Comparison of ENCODE assay signal across 29 cellular contexts in genomic region chr1:91630803-91631202, GRCh38.
"Had no signal": no experiment of that assay in that cellular context is flagged by ENCODE, and none has a peak within 500 bp of the region (broad histone marks: within the 10 kb centered on the region; RNA-seq: fewer than 3 reads in every experiment).

No MANE protein-coding gene starts in this region.

- H3K27ac ChIP-seq: colonic mucosa, coronary artery, dorsolateral prefrontal cortex, epithelial cell of prostate, esophagus muscularis mucosa, esophagus squamous epithelium, foreskin keratinocyte, gastrocnemius medialis, gastroesophageal sphincter, heart left ventricle, heart right ventricle, hepatocyte had no signal

- H3K79me2 ChIP-seq: hepatocyte had no signal

- H3K4me1 ChIP-seq: colonic mucosa, esophagus muscularis mucosa, esophagus squamous epithelium, foreskin keratinocyte, gastrocnemius medialis, gastroesophageal sphincter, heart left ventricle had no signal

- H3K36me3 ChIP-seq: colonic mucosa, esophagus muscularis mucosa, esophagus squamous epithelium, gastrocnemius medialis, gastroesophageal sphincter, heart left ventricle, heart right ventricle had no signal

- H2AFZ ChIP-seq: hepatocyte had no signal

- H3K27ac Mint-ChIP-seq: dendritic cell treated with granulocyte-macrophage colony-stimulating factor and Interleukin-4, amounts not matched to agents 40 ng/mL and 50 ng/mL, for 4 days; endodermal cell had no signal

- H3K27me3 ChIP-seq: colonic mucosa, esophagus muscularis mucosa, esophagus squamous epithelium, foreskin keratinocyte, gastrocnemius medialis, gastroesophageal sphincter, heart left ventricle, heart right ventricle, hepatocyte had no signal

- H3K9me3 Mint-ChIP-seq: dendritic cell treated with granulocyte-macrophage colony-stimulating factor and Interleukin-4, amounts not matched to agents 40 ng/mL and 50 ng/mL, for 4 days; effector memory CD8-positive, alpha-beta T cell had no signal

- ATAC-seq: effector memory CD8-positive, alpha-beta T cell; esophagus mucosa; foreskin keratinocyte; gastrocnemius medialis; gastroesophageal sphincter; heart left ventricle; heart right ventricle had no signal

- FAIRE-seq: colon, endometrium, endothelial cell of umbilical vein had no signal

- H3K4me3 Mint-ChIP-seq: dendritic cell treated with granulocyte-macrophage colony-stimulating factor and Interleukin-4, amounts not matched to agents 40 ng/mL and 50 ng/mL, for 4 days; effector memory CD8-positive, alpha-beta T cell; endodermal cell had no signal

- H3K4me2 ChIP-seq: hepatocyte had no signal

- H3K9me3 ChIP-seq: colonic mucosa, esophagus muscularis mucosa, esophagus squamous epithelium, gastrocnemius medialis, gastroesophageal sphincter had no signal

- H3K27me3 Mint-ChIP-seq: effector memory CD8-positive, alpha-beta T cell had no signal

- DNase-seq: colonic mucosa; cortex of kidney; dermis blood vessel endothelial cell; dorsolateral prefrontal cortex; effector CD4-positive, alpha-beta T cell; effector CD8-positive, alpha-beta T cell; effector memory CD4-positive, alpha-beta T cell; effector memory CD8-positive, alpha-beta T cell; endodermal cell; erythroblast; esophagus squamous epithelium; foreskin fibroblast; foreskin keratinocyte; foreskin melanocyte; gastrocnemius medialis; glutamatergic neuron; head of caudate nucleus; heart left ventricle; heart right ventricle had no signal

- H3K4me3 ChIP-seq: colonic mucosa, coronary artery, dorsolateral prefrontal cortex, esophagus muscularis mucosa, esophagus squamous epithelium, gastrocnemius medialis, gastroesophageal sphincter, heart left ventricle, heart right ventricle, hepatocyte had no signal
